2 cellular contexts compared by ENCODE assay signal in genomic region chr1:23679815-23680214, GRCh38.
TF ChIP-seq lines count a peak whose summit lies in the region.

No MANE protein-coding gene starts in this region.

TF ChIP-seq in HepG2, 621 proteins besides CTCF, POLR2A, EP300 and RAD21:
- TF ChIP-seq ZNF512B (CRISPR knock-in tag; IDR thresholded peaks at IDR 0.05; ENCODE audit: borderline replicate concordance) (no peak), ISX (CRISPR knock-in tag; conservative IDR thresholded peaks at IDR 0.05) (no peak), SYNCRIP (IDR thresholded peaks at IDR 0.05; ENCODE audit: insufficient read depth, low read depth, low read length) (no peak), ZNF557 (CRISPR knock-in tag; IDR thresholded peaks at IDR 0.05) (no peak), BCL6 (CRISPR knock-in tag; IDR thresholded peaks at IDR 0.05) (no peak), NR2F6 (IDR thresholded peaks at IDR 0.05) (no peak), NR2F6 (CRISPR knock-in tag; IDR thresholded peaks at IDR 0.05) (no peak), ZNF629 (CRISPR knock-in tag; conservative IDR thresholded peaks at IDR 0.05) (peak; percentile 62; the same call in 1 of the 2 replicates)
TF ChIP-seq in HepG2: peak in this region for 1.

TF ChIP-seq in K562, 482 proteins besides CTCF, POLR2A, EP300 and RAD21:
- TF ChIP-seq ESRRA (IDR thresholded peaks at IDR 0.05; ENCODE audit: borderline replicate concordance, low read depth), result peak; percentile 71
- TF ChIP-seq IRF9 (tag; IDR thresholded peaks at IDR 0.05), result no peak
- 0 out of 2 replicates have a peak, but pooled peaks have one; percentile 38 for TF ChIP-seq HDAC2 (IDR thresholded peaks at IDR 0.05)
- peak; percentile 62 for TF ChIP-seq ADNP (tag; IDR thresholded peaks at IDR 0.05)
- no peak for TF ChIP-seq WHSC1 (IDR thresholded peaks at IDR 0.05; ENCODE audit: low read length)
- peak; percentile 71 for TF ChIP-seq RBM25 (IDR thresholded peaks at IDR 0.05; ENCODE audit: low read depth, low read length, severe bottlenecking)
- TF ChIP-seq BCOR (IDR thresholded peaks at IDR 0.05), result peak; percentile 85
- peak; percentile 67 to 76 for TF ChIP-seq KDM1A (IDR thresholded peaks at IDR 0.05)
